In the genomic region with DNA sequence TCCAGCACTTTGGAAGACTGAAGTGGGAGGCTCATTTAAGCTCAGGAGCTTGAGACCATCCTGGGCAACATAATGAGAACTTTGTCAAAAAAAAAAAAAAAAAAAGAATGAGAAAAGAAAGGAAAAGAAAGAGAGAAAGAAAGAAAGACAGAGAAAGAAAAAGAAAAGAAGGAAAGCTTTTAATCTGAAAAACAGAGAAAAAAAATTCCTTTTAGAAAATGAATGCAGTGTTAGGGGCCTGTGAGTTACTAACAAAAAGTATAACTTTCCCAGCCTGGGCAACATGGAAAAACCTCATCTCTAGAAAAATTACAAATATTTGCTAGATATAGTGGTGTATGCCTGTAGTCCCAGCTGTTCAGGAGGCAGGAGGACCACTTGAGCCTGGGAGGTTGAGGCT, we compare ENCODE assay signal across 2 cellular contexts.
TF ChIP-seq lines count a peak whose summit lies in the region.

No MANE protein-coding gene starts in this region.

TF ChIP-seq in HEK293, 187 proteins besides CTCF, POLR2A, EP300 and RAD21:
- TF ChIP-seq PRDM1 (tag by site-specific recombination; IDR thresholded peaks at IDR 0.05) (peak; percentile 23; the same call in 1 of the 2 replicates), OSR2 (tag by site-specific recombination; IDR thresholded peaks at IDR 0.05) (no peak)
TF ChIP-seq in HEK293: peak in this region for 1.

TF ChIP-seq in K562, 482 proteins besides CTCF, POLR2A, EP300 and RAD21:
- TF ChIP-seq, protein P1, sequence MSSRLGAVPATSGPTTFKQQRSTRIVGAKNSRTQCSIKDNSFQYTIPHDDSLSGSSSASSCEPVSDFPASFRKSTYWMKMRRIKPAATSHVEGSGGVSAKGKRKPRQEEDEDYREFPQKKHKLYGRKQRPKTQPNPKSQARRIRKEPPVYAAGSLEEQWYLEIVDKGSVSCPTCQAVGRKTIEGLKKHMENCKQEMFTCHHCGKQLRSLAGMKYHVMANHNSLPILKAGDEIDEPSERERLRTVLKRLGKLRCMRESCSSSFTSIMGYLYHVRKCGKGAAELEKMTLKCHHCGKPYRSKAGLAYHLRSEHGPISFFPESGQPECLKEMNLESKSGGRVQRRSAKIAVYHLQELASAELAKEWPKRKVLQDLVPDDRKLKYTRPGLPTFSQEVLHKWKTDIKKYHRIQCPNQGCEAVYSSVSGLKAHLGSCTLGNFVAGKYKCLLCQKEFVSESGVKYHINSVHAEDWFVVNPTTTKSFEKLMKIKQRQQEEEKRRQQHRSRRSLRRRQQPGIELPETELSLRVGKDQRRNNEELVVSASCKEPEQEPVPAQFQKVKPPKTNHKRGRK (tag; IDR thresholded peaks at IDR 0.05): peak; percentile 92
- TF ChIP-seq GATAD2B (IDR thresholded peaks at IDR 0.05; ENCODE audit: borderline replicate concordance): no peak
- no peak for TF ChIP-seq NFE2 (IDR thresholded peaks at IDR 0.05; ENCODE audit: low read depth)
- TF ChIP-seq SRSF1 (IDR thresholded peaks at IDR 0.05; ENCODE audit: low read depth, low read length): no peak
